Comparison of ENCODE assay signal across 8 cellular contexts in the genomic region with DNA sequence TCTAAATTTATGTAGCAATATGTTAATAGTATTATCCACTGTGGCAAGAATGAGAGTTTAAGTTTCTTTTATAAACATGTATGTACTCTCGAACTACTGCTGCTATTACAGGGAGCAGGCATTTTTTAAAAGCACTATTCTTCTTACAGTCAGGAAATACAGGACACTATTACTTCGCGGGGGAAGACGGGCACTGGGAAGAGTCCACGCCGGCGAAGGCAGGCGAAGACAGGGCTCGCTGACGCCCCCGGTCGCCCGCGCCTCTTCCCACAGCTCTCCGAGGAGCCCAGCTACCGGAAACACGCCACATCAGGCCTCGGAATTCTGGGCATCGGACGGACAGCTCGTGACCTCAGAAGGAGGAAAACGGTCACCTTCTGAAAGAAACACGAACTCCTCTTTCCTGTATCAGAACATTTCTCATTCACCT.
A peak's percentile ranks its signal among the peaks of the same experiment; 100 is the strongest.
DNase-seq lines count a peak whose midpoint lies in the region; ATAC-seq and TF ChIP-seq lines count a peak whose summit lies in the region.

No MANE protein-coding gene starts in this region.

- H3K36me3 ChIP-seq in H7 (replicated peaks; ENCODE audit: control insufficient read depth, insufficient read depth, low read length) (no peaks in the 10 kb centered on the region), MM.1S (replicated peaks; ENCODE audit: insufficient read depth, low read length) (no peaks in the 10 kb centered on the region)

- POLR2A ChIA-PET in T-cell (lab: Charles Lee): interaction anchor here (0.6 to 1.5 kb wide), 2 partner anchors 69 to 225 kb away, joined by 3 to 16 read pairs; partner anchors contain the start of gene XPO1 (in 1 of the 2)

- H3K9me3 ChIP-seq in MM.1S (replicated peaks; ENCODE audit: insufficient read depth, low read length): no peaks in the 10 kb centered on the region

- peak; percentile 2 to 8 (median 4) for ATAC-seq in T-cell (replicated peaks in 1 of 4)

- H3K9me2 ChIP-seq in MM.1S (replicated peaks; ENCODE audit: insufficient read depth, low read length): no peaks in the 10 kb centered on the region

- DNase-seq in NCI-H526 (lab: John Stamatoyannopoulos, UW): peak; percentile 82 to 92
- DNase-seq in NCI-H526 treated with DMSO at 0.1 percent for 48 hours (lab: John Stamatoyannopoulos, UW): no peak
- DNase-seq in H7: no peak
- DNase-seq in MM.1S: no peak
- peak in 2 of 34 experiments; percentile 0 to 2 for DNase-seq in T-cell
- peak; percentile 73 for DNase-seq in endothelial cell (ENCODE audit: low spot score)
- peak; percentile 91 for DNase-seq in medulla oblongata (ENCODE audit: extremely low spot score)

- H3K27me3 Mint-ChIP-seq in T-cell: no peaks in the 10 kb centered on the region
- H3K27me3 Mint-ChIP-seq in endothelial cell (ENCODE audit: unreplicated experiment): peaks cover 8% of the 10 kb centered on the region

- H3K27ac Mint-ChIP-seq in T-cell: peak overlapping the region; percentile 95 to 99
- peak overlapping the region; percentile 97 for H3K27ac Mint-ChIP-seq in endothelial cell (ENCODE audit: unreplicated experiment)

- CTCF ChIA-PET in T-cell (lab: Charles Lee): interaction anchor here in 1 of 2 donors (0.5 to 1.1 kb wide), 2 partner anchors 166 to 225 kb away, joined by 3 read pairs; partner anchors contain the start of gene XPO1

- H3K27ac ChIP-seq in MM.1S (ENCODE audit: low read length): peak overlapping the region; percentile 97
- peak overlapping the region; percentile 95 for H3K27ac ChIP-seq in temporal lobe (ENCODE audit: low read depth, low read length)

- peak; percentile 22 for TF ChIP-seq CTCF in MM.1S (IDR thresholded peaks at IDR 0.05; ENCODE audit: low read length)
- no peak for TF ChIP-seq CTCF in endothelial cell (IDR thresholded peaks at IDR 0.05; ENCODE audit: unreplicated experiment)

- no peaks in the 10 kb centered on the region for H3K79me2 ChIP-seq in MM.1S (ENCODE audit: low read length)

- peak overlapping the region; percentile 81 for H2AFZ ChIP-seq in MM.1S (ENCODE audit: low read length)

- no peaks in the 10 kb centered on the region for H3K4me1 ChIP-seq in MM.1S (ENCODE audit: low read length)

- H4K20me1 ChIP-seq in MM.1S (ENCODE audit: insufficient read depth, low read length): no peaks in the 10 kb centered on the region

- H3K4me2 ChIP-seq in MM.1S (ENCODE audit: low read depth, low read length): peak overlapping the region; percentile 73

- peaks cover 0 to 7% (median 4%) of the 10 kb centered on the region in 3 donors for H3K9me3 Mint-ChIP-seq in T-cell
- no peaks in the 10 kb centered on the region for H3K9me3 Mint-ChIP-seq in endothelial cell (ENCODE audit: unreplicated experiment)

- H3K4me3 ChIP-seq in H7 (ENCODE audit: insufficient read depth, low read depth, low read length): peak overlapping the region; percentile 48
- peak overlapping the region; percentile 89 for H3K4me3 ChIP-seq in MM.1S (ENCODE audit: low read length)

- peaks cover 3% of the 10 kb centered on the region for H3K36me3 Mint-ChIP-seq in T-cell
- peaks cover 3% of the 10 kb centered on the region for H3K36me3 Mint-ChIP-seq in endothelial cell (ENCODE audit: low read depth, unreplicated experiment)

- H3K9ac ChIP-seq in MM.1S (ENCODE audit: low read length): peak overlapping the region; percentile 94

- H3K4me1 Mint-ChIP-seq in T-cell (peaks cover 14 to 26% (median 23%) of the 10 kb centered on the region in 3 donors), endothelial cell (ENCODE audit: unreplicated experiment) (no peaks in the 10 kb centered on the region)

- H3K27me3 ChIP-seq in H7 (ENCODE audit: control insufficient read depth, insufficient read depth, low read length) (no peaks in the 10 kb centered on the region), MM.1S (replicated peaks; ENCODE audit: insufficient read depth, low read length) (no peaks in the 10 kb centered on the region)

- H3K4me3 Mint-ChIP-seq in T-cell (peak overlapping the region; percentile 94 to 95 (median 94)), endothelial cell (ENCODE audit: unreplicated experiment) (peak overlapping the region; percentile 94)

- peaks cover 16% of the 10 kb centered on the region for H3F3A ChIP-seq in MM.1S (ENCODE audit: insufficient read depth, low read length)

Comparison
In these comparisons a context has a peak if more than half of its experiments do, and no peak if none do; other contexts are left out.
1. DNase-seq: peak in NCI-H526 (2 of 2), endothelial cell (single experiment) and medulla oblongata (single experiment); none in NCI-H526 treated with DMSO at 0.1 percent for 48 hours (single experiment), H7 (single experiment) and MM.1S (single experiment).